In the genomic region with DNA sequence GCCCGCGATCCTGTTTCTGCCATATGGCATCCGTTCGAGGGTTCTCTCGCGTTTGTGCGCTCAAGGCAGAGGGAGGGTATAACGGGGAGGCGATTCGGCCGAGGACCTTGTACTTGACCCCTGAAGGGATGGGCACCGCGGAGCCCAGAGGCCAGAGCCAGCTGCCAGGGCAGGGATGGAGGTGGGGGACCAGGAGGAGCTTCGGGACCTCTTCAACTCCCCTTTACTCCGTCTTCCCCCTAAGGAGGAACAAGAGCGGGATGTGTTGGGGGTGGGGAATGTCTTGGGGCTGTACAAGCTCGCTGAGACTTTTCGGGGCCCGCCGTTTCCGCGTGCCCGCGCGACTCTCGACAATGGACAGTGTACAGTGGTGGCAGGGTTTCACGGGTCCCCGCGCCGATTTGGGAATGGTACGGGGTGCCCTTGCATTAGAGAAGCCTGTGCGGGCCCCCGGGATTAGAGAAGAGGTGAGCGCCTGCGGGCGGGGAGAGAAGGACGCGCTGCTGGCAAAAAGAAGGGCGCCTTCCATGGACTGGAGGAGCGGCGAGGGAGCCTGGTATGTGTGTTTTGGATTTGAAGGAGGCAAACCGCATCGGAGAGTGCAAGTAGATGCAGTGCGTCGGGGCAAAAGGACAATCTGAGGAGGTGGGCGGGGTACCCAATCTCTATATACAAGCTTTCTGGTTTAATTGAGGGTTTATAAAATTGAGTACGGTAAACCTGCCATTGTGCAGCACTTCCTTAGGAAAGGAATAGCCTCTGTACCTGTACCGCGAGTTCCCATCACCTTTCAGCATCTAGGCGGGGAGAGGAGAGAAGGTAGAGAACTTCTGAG, we compare ENCODE assay signal across 7 cellular contexts. TPM values are rescaled to one million over a fixed set of nuclear protein-coding genes. Genes with fewer than 3 reads are reported as not detected.
DNase-seq lines count a peak whose midpoint lies in the region; ATAC-seq, FAIRE-seq and TF ChIP-seq lines count a peak whose summit lies in the region.

No MANE protein-coding gene starts in this region.

- no peak for ATAC-seq in GM21528 (IDR thresholded peaks at IDR 0.05; ENCODE audit: low FRiP score, unreplicated experiment)

- H3K4me3 Mint-ChIP-seq in mesothelial cell of epicardium = peak overlapping the region; percentile 83

- DNase-seq in GM06990 (ENCODE audit: extremely low read depth, insufficient read length) (peak; percentile 40), NCI-H1105 treated with DMSO at 0.1 percent for 48 hours (lab: John Stamatoyannopoulos, UW) (peak; percentile 46), cerebellum (ENCODE audit: low spot score) (peak; percentile 21), mesothelial cell of epicardium (ENCODE audit: low spot score in 2 of 2, unreplicated experiment in 2 of 2) (peak in 1 of 2 experiments; percentile 61), frontal cortex (ENCODE audit: low spot score in 2 of 2) (no peak)

- H3K27ac Mint-ChIP-seq in mesothelial cell of epicardium = no peak overlapping the region

- H3K4me3 ChIP-seq in GM06990 (replicated peaks; ENCODE audit: low read depth, low read length) (peak overlapping the region; percentile 76), urinary bladder (ENCODE audit: low read depth, low read length) (peak overlapping the region; percentile 41)

- peaks cover 58% of the 10 kb centered on the region for H3K27me3 Mint-ChIP-seq in mesothelial cell of epicardium (ENCODE audit: low read depth)

- no peak overlapping the region for H3K27ac ChIP-seq in urinary bladder (ENCODE audit: low read depth)

- no peak for TF ChIP-seq CTCF in GM06990 (IDR thresholded peaks at IDR 0.05; ENCODE audit: insufficient read depth, low read length, poor library complexity, severe bottlenecking)
- TF ChIP-seq CTCF in mesothelial cell of epicardium (IDR thresholded peaks at IDR 0.05; ENCODE audit: unreplicated experiment) = no peak

- WGBS in urinary bladder = 1% methylated on average over 50 of the region's 50 CpGs

- H3K36me3 ChIP-seq in GM06990 (ENCODE audit: control insufficient read depth, insufficient read depth, low read length) = no peaks in the 10 kb centered on the region
- H3K36me3 ChIP-seq in urinary bladder (ENCODE audit: insufficient read depth) = no peaks in the 10 kb centered on the region

- peaks cover 16% of the 10 kb centered on the region for H3K4me1 Mint-ChIP-seq in mesothelial cell of epicardium

- no peaks in the 10 kb centered on the region; the same call in 1 of the 2 replicates for H3K27me3 ChIP-seq in GM06990 (replicated peaks; ENCODE audit: control insufficient read depth, insufficient read depth, low read length)

- H3K9me3 Mint-ChIP-seq in mesothelial cell of epicardium = peaks cover 10% of the 10 kb centered on the region

- no peak for FAIRE-seq in frontal cortex (lab: Jason Lieb, UNC)

- peaks cover 3% of the 10 kb centered on the region for H3K4me1 ChIP-seq in urinary bladder (ENCODE audit: insufficient read depth)

- H3K36me3 Mint-ChIP-seq in mesothelial cell of epicardium = no peaks in the 10 kb centered on the region

RNA-seq across cellular contexts. Expression of a gene that starts 0.8 kb away (rescaled TPM):
- total RNA-seq in cerebellum (11.3 TPM), mesothelial cell of epicardium (0.87 to 1.6 TPM (median 1.4 TPM) in 3 replicates), urinary bladder (2.0 TPM), frontal cortex (4.5 TPM)
- 0.16 TPM for polyA plus RNA-seq in urinary bladder

Comparison
In these comparisons a context has a peak if more than half of its experiments do, and no peak if none do; other contexts are left out.
1. DNase-seq: peak in GM06990 (single experiment), NCI-H1105 treated with DMSO at 0.1 percent for 48 hours (single experiment) and cerebellum (single experiment); none in frontal cortex (0 of 2).